Comparison of ENCODE assay signal across 8 cellular contexts in the genomic region with DNA sequence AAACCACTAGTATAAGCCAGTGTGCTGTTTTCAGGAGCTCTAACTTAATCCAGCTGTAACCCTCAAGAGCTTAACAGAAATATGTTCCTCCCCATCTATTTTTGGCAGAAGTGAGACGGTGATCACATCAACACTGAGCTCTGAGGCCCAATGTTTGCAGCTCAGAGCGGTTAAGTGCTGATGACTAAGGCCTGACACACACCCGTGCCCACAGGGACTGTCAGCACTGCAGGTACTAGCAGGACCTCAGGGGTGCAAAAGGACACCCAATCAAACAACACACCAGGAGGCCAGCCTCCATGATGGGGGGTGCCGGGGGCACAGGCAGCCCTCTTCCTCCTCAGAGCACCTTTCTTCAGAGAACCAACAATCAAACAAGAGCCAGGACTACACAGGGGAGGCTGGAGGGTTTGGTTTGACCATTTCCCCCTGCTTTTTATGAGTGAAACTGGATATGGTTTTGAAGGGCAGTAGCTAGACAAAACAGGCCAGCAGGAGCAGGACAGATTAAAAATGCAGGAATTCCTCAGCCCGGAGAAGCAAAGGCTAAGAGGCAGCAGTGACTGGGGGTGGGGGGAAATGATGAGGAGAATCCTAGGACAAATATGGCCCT.
DNase-seq lines count a peak whose midpoint lies in the region; ATAC-seq, FAIRE-seq and TF ChIP-seq lines count a peak whose summit lies in the region.

No MANE protein-coding gene starts in this region.

- H2AFZ ChIP-seq in GM12878 (ENCODE audit: control insufficient read depth, low read depth, low read length) = no peak overlapping the region

- intact Hi-C loops in GM12878 (cut with micrococcal nuclease; ENCODE audit: unreplicated experiment) = loop anchor here (2.0 kb wide), 1 partner anchor 30 kb away; no protein-coding TSS in a partner anchor

- SMC1A ChIA-PET in GM12878 (lab: Charles Lee; ENCODE audit: uncharacterized antibody, unreplicated experiment) = interaction anchor here (1.3 to 21.1 kb wide), 16 partner anchors 9 to 69 kb away, joined by 3 to 535 read pairs (median 34); a partner anchor contains a TSS

- CTCF ChIA-PET in GM12878 (lab: Yijun Ruan, JAX) = interaction anchor here (0.6 to 11.6 kb wide), 16 partner anchors 8 to 65 kb away, joined by 3 to 197 read pairs (median 7); a partner anchor contains a TSS

- POLR2A ChIA-PET in GM12878 (lab: Charles Lee) = interaction anchor here (0.5 to 12.1 kb wide), 16 partner anchors 10 to 318 kb away, joined by 3 to 271 read pairs (median 11); a partner anchor contains a TSS

- peak; percentile 88 for DNase-seq in DMS53 treated with DMSO at 0.1 percent for 48 hours (lab: John Stamatoyannopoulos, UW; ENCODE audit: unreplicated experiment)
- DNase-seq in HuH-7 (ENCODE audit: low spot score) = peak; percentile 42
- peak; percentile 71 for DNase-seq in T-helper 22 cell (ENCODE audit: low read depth)
- DNase-seq in GM12878 (ENCODE audit: low read depth, low spot score) = peak; percentile 87
- DNase-seq in islet precursor cell = peak; percentile 93
- DNase-seq in stimulated activated CD4-positive, alpha-beta T cell treated with anti-CD3 and anti-CD28 coated beads, Interleukin-1b, Interleukin-23, amount 100 ng/mL, for 24 hours (ENCODE audit: low read depth in 4 of 4, low spot score in 1 of 4) = peak in 3 of 4 experiments; percentile 58 to 74 (median 68)
- no peak for DNase-seq in NCI-H526 (lab: John Stamatoyannopoulos, UW)

- in situ Hi-C loops in GM12878 (cut with MboI) = no loop called here

- peak; percentile 60 to 70; a peak in 3 of 4 replicates for TF ChIP-seq EP300 in GM12878 (IDR thresholded peaks at IDR 0.05; ENCODE audit: borderline replicate concordance in 1 of 2, control insufficient read depth in 1 of 2, low read depth in 2 of 2, low read length in 2 of 2)

- peaks cover 82% of the 10 kb centered on the region for H3K79me2 ChIP-seq in GM12878 (ENCODE audit: control insufficient read depth, insufficient read depth, low read length)

- peak overlapping the region; percentile 63; the same call in 1 of the 2 replicates for H3K4me3 ChIP-seq in GM12878

- H3K27ac ChIP-seq in GM12878 (ENCODE audit: control insufficient read depth, insufficient read depth) = peak overlapping the region; percentile 87

- no peak for TF ChIP-seq CTCF in GM12878 (IDR thresholded peaks at IDR 0.05 in 2 of 3, conservative IDR thresholded peaks at IDR 0.05 in 1 of 3; ENCODE audit: control insufficient read depth in 2 of 3, extremely low read depth in 1 of 3, insufficient read depth in 1 of 3, low read depth in 3 of 3, low read length in 3 of 3)

- BruUV-seq in GM12878 (replicated peaks; lab: Mats Ljungman, UMichigan) = no TSS peak

- H3K4me2 ChIP-seq in GM12878 (ENCODE audit: control insufficient read depth, insufficient read depth) = peak overlapping the region; percentile 96

- peak; percentile 25; the same call in 1 of the 2 replicates for TF ChIP-seq RAD21 in GM12878 (IDR thresholded peaks at IDR 0.05; ENCODE audit: insufficient read depth, low read depth, low read length)

- 1% methylated on average over 5 of the region's 5 CpGs for WGBS in GM12878 (ENCODE audit: insufficient coverage, insufficient replicate concordance, low lambda C conversion rate, missing lambda C conversion rate)

- H3K4me1 ChIP-seq in GM12878 (ENCODE audit: control insufficient read depth, insufficient read depth, low read length) = peaks cover 50% of the 10 kb centered on the region

- H3K9ac ChIP-seq in GM12878 (ENCODE audit: control insufficient read depth, insufficient read depth, low read length) = peak overlapping the region; percentile 75

- H3K27me3 ChIP-seq in GM12878 (replicated peaks in 1 of 2; ENCODE audit: control insufficient read depth in 2 of 2, insufficient read depth in 2 of 2, low read length in 1 of 2) = no peaks in the 10 kb centered on the region

- peak; percentile 75 for TF ChIP-seq POLR2A in GM12878 (IDR thresholded peaks at IDR 0.05; ENCODE audit: low read depth, low read length)

- H4K20me1 ChIP-seq in GM12878 (ENCODE audit: control insufficient read depth, insufficient read depth) = no peaks in the 10 kb centered on the region

- peak; percentile 76 for FAIRE-seq in GM12878 (lab: Jason Lieb, UNC)

- H3K36me3 ChIP-seq in GM12878 (ENCODE audit: control insufficient read depth in 2 of 2, insufficient read depth in 2 of 2, low read length in 1 of 2) = peaks cover 0 to 5% of the 10 kb centered on the region in 2 experiments; a peak in 2 of 4 replicates

- RAD21 ChIA-PET in GM12878 (lab: Charles Lee; ENCODE audit: unreplicated experiment) = interaction anchor here (1.0 to 11.0 kb wide), 17 partner anchors 7 to 175 kb away, joined by 3 to 408 read pairs (median 26); a partner anchor contains a TSS

- no peaks in the 10 kb centered on the region for H3K9me3 ChIP-seq in GM12878 (replicated peaks; ENCODE audit: control insufficient read depth, insufficient read depth, low read length)

- ATAC-seq in GM21576 (IDR thresholded peaks at IDR 0.05; ENCODE audit: unreplicated experiment) (peak; percentile 69), GM12878 (peak; percentile 94)

TF ChIP-seq in GM12878, 131 proteins besides CTCF, POLR2A, EP300 and RAD21 (continues in another document):
- TF ChIP-seq JUNB (IDR thresholded peaks at IDR 0.05) (peak; percentile 67), SMARCA5 (IDR thresholded peaks at IDR 0.05) (no peak), ATF7 (IDR thresholded peaks at IDR 0.05; ENCODE audit: low read depth) (peak; percentile 95), IKZF1 (conservative IDR thresholded peaks at IDR 0.05) (peak; percentile 61), ZBED1 (IDR thresholded peaks at IDR 0.05; ENCODE audit: borderline replicate concordance) (peak; percentile 80; the same call in 1 of the 2 replicates), NBN (IDR thresholded peaks at IDR 0.05) (peak; percentile 91), BHLHE40 (IDR thresholded peaks at IDR 0.05; ENCODE audit: borderline replicate concordance in 1 of 2, low read depth in 2 of 2, low read length in 1 of 2) (peak; percentile 81 to 92), SUPT20H (IDR thresholded peaks at IDR 0.05; ENCODE audit: borderline replicate concordance, control insufficient read depth, low read depth, low read length) (no peak), TAF1 (IDR thresholded peaks at IDR 0.05; ENCODE audit: borderline replicate concordance, low read depth, low read length) (peak; percentile 74; the same call in 1 of the 2 replicates), ZNF207 (IDR thresholded peaks at IDR 0.05; ENCODE audit: borderline replicate concordance) (no peak; the same call in 1 of the 2 replicates), MEF2A (IDR thresholded peaks at IDR 0.05; ENCODE audit: insufficient read depth, low read depth, low read length) (peak; percentile 97), SIX5 (IDR thresholded peaks at IDR 0.05; ENCODE audit: low read depth, low read length, severe bottlenecking) (peak; percentile 19), NFXL1 (IDR thresholded peaks at IDR 0.05; ENCODE audit: borderline replicate concordance) (no peak), PML (IDR thresholded peaks at IDR 0.05; ENCODE audit: low read length) (no peak), CREM (IDR thresholded peaks at IDR 0.05; ENCODE audit: low read depth) (peak; percentile 71), SREBF2 (IDR thresholded peaks at IDR 0.05; ENCODE audit: low read length) (no peak), SMC3 (IDR thresholded peaks at IDR 0.05; ENCODE audit: borderline replicate concordance, low read length) (peak; percentile 12; the same call in 1 of the 2 replicates), CBFB (IDR thresholded peaks at IDR 0.05; ENCODE audit: low read depth) (peak; percentile 66; the same call in 1 of the 2 replicates)
- TF ChIP-seq, protein P1, sequence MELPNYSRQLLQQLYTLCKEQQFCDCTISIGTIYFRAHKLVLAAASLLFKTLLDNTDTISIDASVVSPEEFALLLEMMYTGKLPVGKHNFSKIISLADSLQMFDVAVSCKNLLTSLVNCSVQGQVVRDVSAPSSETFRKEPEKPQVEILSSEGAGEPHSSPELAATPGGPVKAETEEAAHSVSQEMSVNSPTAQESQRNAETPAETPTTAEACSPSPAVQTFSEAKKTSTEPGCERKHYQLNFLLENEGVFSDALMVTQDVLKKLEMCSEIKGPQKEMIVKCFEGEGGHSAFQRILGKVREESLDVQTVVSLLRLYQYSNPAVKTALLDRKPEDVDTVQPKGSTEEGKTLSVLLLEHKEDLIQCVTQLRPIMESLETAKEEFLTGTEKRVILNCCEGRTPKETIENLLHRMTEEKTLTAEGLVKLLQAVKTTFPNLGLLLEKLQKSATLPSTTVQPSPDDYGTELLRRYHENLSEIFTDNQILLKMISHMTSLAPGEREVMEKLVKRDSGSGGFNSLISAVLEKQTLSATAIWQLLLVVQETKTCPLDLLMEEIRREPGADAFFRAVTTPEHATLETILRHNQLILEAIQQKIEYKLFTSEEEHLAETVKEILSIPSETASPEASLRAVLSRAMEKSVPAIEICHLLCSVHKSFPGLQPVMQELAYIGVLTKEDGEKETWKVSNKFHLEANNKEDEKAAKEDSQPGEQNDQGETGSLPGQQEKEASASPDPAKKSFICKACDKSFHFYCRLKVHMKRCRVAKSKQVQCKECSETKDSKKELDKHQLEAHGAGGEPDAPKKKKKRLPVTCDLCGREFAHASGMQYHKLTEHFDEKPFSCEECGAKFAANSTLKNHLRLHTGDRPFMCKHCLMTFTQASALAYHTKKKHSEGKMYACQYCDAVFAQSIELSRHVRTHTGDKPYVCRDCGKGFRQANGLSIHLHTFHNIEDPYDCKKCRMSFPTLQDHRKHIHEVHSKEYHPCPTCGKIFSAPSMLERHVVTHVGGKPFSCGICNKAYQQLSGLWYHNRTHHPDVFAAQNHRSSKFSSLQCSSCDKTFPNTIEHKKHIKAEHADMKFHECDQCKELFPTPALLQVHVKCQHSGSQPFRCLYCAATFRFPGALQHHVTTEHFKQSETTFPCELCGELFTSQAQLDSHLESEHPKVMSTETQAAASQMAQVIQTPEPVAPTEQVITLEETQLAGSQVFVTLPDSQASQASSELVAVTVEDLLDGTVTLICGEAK (IDR thresholded peaks at IDR 0.05; ENCODE audit: borderline replicate concordance) = no peak
- TF ChIP-seq, protein P2, sequence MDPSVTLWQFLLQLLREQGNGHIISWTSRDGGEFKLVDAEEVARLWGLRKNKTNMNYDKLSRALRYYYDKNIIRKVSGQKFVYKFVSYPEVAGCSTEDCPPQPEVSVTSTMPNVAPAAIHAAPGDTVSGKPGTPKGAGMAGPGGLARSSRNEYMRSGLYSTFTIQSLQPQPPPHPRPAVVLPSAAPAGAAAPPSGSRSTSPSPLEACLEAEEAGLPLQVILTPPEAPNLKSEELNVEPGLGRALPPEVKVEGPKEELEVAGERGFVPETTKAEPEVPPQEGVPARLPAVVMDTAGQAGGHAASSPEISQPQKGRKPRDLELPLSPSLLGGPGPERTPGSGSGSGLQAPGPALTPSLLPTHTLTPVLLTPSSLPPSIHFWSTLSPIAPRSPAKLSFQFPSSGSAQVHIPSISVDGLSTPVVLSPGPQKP (IDR thresholded peaks at IDR 0.05; ENCODE audit: low read depth, low read length) = no peak

Comparison
In these comparisons a context has a peak if more than half of its experiments do, and no peak if none do; other contexts are left out.
1. DNase-seq: peak in DMS53 treated with DMSO at 0.1 percent for 48 hours (single experiment), HuH-7 (single experiment), T-helper 22 cell (single experiment), GM12878 (single experiment), islet precursor cell (single experiment) and stimulated activated CD4-positive, alpha-beta T cell treated with anti-CD3 and anti-CD28 coated beads, Interleukin-1b, Interleukin-23, amount 100 ng/mL, for 24 hours (3 of 4); none in NCI-H526 (0 of 2).